8 cellular contexts compared by ENCODE assay signal in genomic region chr1:167819849-167820683, GRCh38.
DNase-seq lines count a peak whose midpoint lies in the region; ATAC-seq and TF ChIP-seq lines count a peak whose summit lies in the region.

No MANE protein-coding gene starts in this region.

- intact Hi-C loops in posterior vena cava (cut with DNase I), result loop anchor here in 1 of 2 donors (2.0 kb wide), 1 partner anchor 107 kb away; no protein-coding TSS in a partner anchor

- H3F3A ChIP-seq in OCI-LY1 (ENCODE audit: insufficient read depth, low read length), result no peaks in the 10 kb centered on the region

- H3K9me2 ChIP-seq in OCI-LY1 (ENCODE audit: low read depth, low read length), result no peaks in the 10 kb centered on the region

- CTCF ChIA-PET in HEK293T (lab: Yijun Ruan, JAX), result no interaction called here

- no peaks in the 10 kb centered on the region for H3K79me2 ChIP-seq in OCI-LY1 (ENCODE audit: insufficient read depth, low read length)

- ATAC-seq in GM21528 (IDR thresholded peaks at IDR 0.05; ENCODE audit: low FRiP score, unreplicated experiment), result no peak

- no peaks in the 10 kb centered on the region for H4K20me1 ChIP-seq in OCI-LY1 (ENCODE audit: insufficient read depth, low read length)

- peaks cover 3% of the 10 kb centered on the region for H3K4me1 ChIP-seq in OCI-LY1 (ENCODE audit: insufficient read depth, low read length, severe bottlenecking)

- POLR2A ChIA-PET in HEK293T (lab: Yijun Ruan, JAX), result no interaction called here

- TF ChIP-seq CTCF in OCI-LY1 (IDR thresholded peaks at IDR 0.05; ENCODE audit: low read length) (no peak), astrocyte of the spinal cord (IDR thresholded peaks at IDR 0.05; ENCODE audit: low read depth, low read length) (no peak)

- H3K27me3 ChIP-seq in OCI-LY1 (ENCODE audit: insufficient read depth, low read length), result no peaks in the 10 kb centered on the region; the same call in 1 of the 2 replicates

- H3K36me3 ChIP-seq in OCI-LY1 (ENCODE audit: insufficient read depth, low read length), result no peaks in the 10 kb centered on the region; the same call in 1 of the 2 replicates

- H3K9ac ChIP-seq in OCI-LY1 (ENCODE audit: low read length), result peak overlapping the region; percentile 46; the same call in 1 of the 2 replicates

- H3K4me3 ChIP-seq in OCI-LY1 (ENCODE audit: low read depth, low read length, poor library complexity, severe bottlenecking) (peak overlapping the region; percentile 51), astrocyte of the spinal cord (ENCODE audit: low read depth, low read length) (peak overlapping the region; percentile 12)

- H2AFZ ChIP-seq in OCI-LY1 (ENCODE audit: low read length), result no peak overlapping the region

- peak; percentile 92 for DNase-seq in ELF-1 (ENCODE audit: low read depth, low spot score)
- DNase-seq in HEK293T (ENCODE audit: extremely low spot score), result peak; percentile 92
- peak; percentile 94 for DNase-seq in astrocyte of the spinal cord (ENCODE audit: low read depth, low spot score)
- DNase-seq in hepatic stellate cell (ENCODE audit: low spot score), result peak; percentile 79
- peak; percentile 94 for DNase-seq in posterior vena cava (ENCODE audit: low spot score)
- no peak for DNase-seq in superior temporal gyrus (ENCODE audit: extremely low spot score)

- H3K4me2 ChIP-seq in OCI-LY1 (ENCODE audit: low read length), result peak overlapping the region; percentile 63

- in situ Hi-C loops in astrocyte of the spinal cord (cut with HindIII; ENCODE audit: low sequenced_read_pairs), result no loop called here

- H3K9me3 ChIP-seq in OCI-LY1 (ENCODE audit: low read length), result peaks cover 8% of the 10 kb centered on the region; the same call in 1 of the 2 replicates

- no peak overlapping the region for H3K27ac ChIP-seq in OCI-LY1 (ENCODE audit: low read depth, low read length, poor library complexity, severe bottlenecking)

TF ChIP-seq in HEK293T, 16 proteins besides CTCF, POLR2A, EP300 and RAD21:
- no peak for TF ChIP-seq SP1 (IDR thresholded peaks at IDR 0.05)
- TF ChIP-seq L3MBTL2 (conservative IDR thresholded peaks at IDR 0.05), result peak; percentile 76
